Comparison of ENCODE assay signal across 1 cellular context in the genomic region with DNA sequence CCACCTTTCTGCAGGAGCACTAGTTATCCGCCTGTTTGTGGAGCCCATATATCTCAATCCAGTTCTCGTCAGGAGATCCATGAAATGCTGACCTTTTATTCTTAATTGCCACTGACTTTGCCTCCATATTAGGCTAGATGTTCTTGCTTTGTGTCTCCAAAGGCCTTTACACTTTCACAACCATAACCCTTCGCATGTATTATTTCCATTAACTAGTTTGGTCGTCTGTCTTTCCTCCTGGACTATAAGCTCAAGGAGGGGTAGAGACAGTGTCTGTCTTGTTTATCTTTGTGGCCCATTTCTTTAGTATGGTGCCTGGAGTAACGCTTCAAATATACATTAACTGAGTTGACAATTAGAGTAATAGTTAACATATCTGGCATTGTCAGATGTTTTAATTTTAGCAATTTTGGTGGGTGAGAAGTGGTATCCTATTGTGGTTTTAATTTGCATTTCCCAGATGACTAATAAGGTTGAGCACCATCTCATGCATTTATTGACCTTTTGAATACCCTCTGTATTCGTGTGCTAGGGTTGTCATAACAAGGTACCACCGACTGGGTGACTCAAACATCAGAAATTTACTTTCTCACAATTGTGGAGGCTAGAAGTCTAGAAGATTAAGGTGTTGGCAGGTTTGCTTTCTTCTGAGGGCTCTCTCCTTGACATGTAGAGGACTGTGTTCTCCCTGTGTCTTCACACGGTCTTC.
TF ChIP-seq lines count a peak whose summit lies in the region.

No MANE protein-coding gene starts in this region.

TF ChIP-seq in GM12878, 131 proteins besides CTCF, POLR2A, EP300 and RAD21 (continued from another document):
- peak; percentile 65; the same call in 1 of the 2 replicates for TF ChIP-seq PAX5 (IDR thresholded peaks at IDR 0.05; ENCODE audit: borderline replicate concordance, low read depth, low read length)
- no peak for TF ChIP-seq SPI1 (IDR thresholded peaks at IDR 0.05; ENCODE audit: borderline replicate concordance, insufficient read depth, low read depth, low read length)
- no peak for TF ChIP-seq ZNF207 (IDR thresholded peaks at IDR 0.05; ENCODE audit: borderline replicate concordance)
- TF ChIP-seq MEF2A (IDR thresholded peaks at IDR 0.05; ENCODE audit: insufficient read depth, low read depth, low read length): peak; percentile 61; the same call in 1 of the 2 replicates
- TF ChIP-seq SMC3 (IDR thresholded peaks at IDR 0.05; ENCODE audit: borderline replicate concordance, low read length): 0 out of 2 replicates have a peak, but pooled peaks have one; percentile 12
- peak; percentile 80 for TF ChIP-seq MEF2B (IDR thresholded peaks at IDR 0.05; ENCODE audit: partially characterized antibody, poor library complexity, severe bottlenecking)
- peak; percentile 79 for TF ChIP-seq RUNX3 (IDR thresholded peaks at IDR 0.05; ENCODE audit: low read length)
- TF ChIP-seq CBFB (IDR thresholded peaks at IDR 0.05; ENCODE audit: low read depth): no peak
- peak; percentile 80; the same call in 2 of the 3 replicates for TF ChIP-seq POU2F2 (IDR thresholded peaks at IDR 0.05; ENCODE audit: borderline replicate concordance, low read depth, low read length)
- TF ChIP-seq NBN (IDR thresholded peaks at IDR 0.05): no peak
- TF ChIP-seq ZBTB40 (IDR thresholded peaks at IDR 0.05; ENCODE audit: borderline replicate concordance): no peak
- TF ChIP-seq RELB (IDR thresholded peaks at IDR 0.05; ENCODE audit: low read depth): no peak
- TF ChIP-seq REST (IDR thresholded peaks at IDR 0.05; ENCODE audit: low read depth, low read length): no peak
- TF ChIP-seq SIN3A (IDR thresholded peaks at IDR 0.05; ENCODE audit: low read depth, low read length): no peak
